In genomic region chr2:191688934-191689695, GRCh38 we compare ENCODE assay signal across 10 cellular contexts. TPM values are rescaled to one million over a fixed set of nuclear protein-coding genes. Genes with fewer than 3 reads are reported as not detected.
A peak's percentile ranks its signal among the peaks of the same experiment; 100 is the strongest.
DNase-seq lines count a peak whose midpoint lies in the region; ATAC-seq and TF ChIP-seq lines count a peak whose summit lies in the region.
"Had no signal": no experiment of that assay in that cellular context is flagged by ENCODE, and none has a peak within 500 bp of the region (broad histone marks: within the 10 kb centered on the region; RNA-seq: fewer than 3 reads in every experiment).

No MANE protein-coding gene starts in this region.

- no peak for DNase-seq in activated CD4-positive, alpha-beta T cell treated with anti-CD3 and anti-CD28 coated beads for 36 hours
- DNase-seq in activated CD4-positive, alpha-beta T cell treated with anti-CD3 and anti-CD28 coated beads for 4 hours: no peak
- no peak for DNase-seq in T-cell
- peak; percentile 79 to 91 for DNase-seq in foreskin keratinocyte
- DNase-seq in NOMO-1 treated with dmso at 0.1 percent for 144 hours (lab: John Stamatoyannopoulos, UW; ENCODE audit: unreplicated experiment): no peak
- no peak for DNase-seq in NCI-H1105 treated with DMSO at 0.1 percent for 48 hours (lab: John Stamatoyannopoulos, UW)
- DNase-seq: midbrain; stimulated activated CD8-positive, alpha-beta memory T cell treated with anti-CD3 and anti-CD28 coated beads, Interleukin-4, amount 100 ng/mL, for 48 hours had no signal

- no peaks in the 10 kb centered on the region for H3K27me3 Mint-ChIP-seq in activated CD4-positive, alpha-beta T cell treated with anti-CD3 and anti-CD28 coated beads for 36 hours
- H3K27me3 Mint-ChIP-seq in T-cell: no peaks in the 10 kb centered on the region
- H3K27me3 Mint-ChIP-seq in stimulated activated memory B cell treated with anti-CD40 and anti-IgM and Interleukin-4, amounts not matched to agents 10 μg/mL and 1 μg/mL and 100 μg/mL, for 72 hours: no peaks in the 10 kb centered on the region

- no peak overlapping the region for H3K4me3 Mint-ChIP-seq in activated CD4-positive, alpha-beta T cell treated with anti-CD3 and anti-CD28 coated beads for 36 hours
- H3K4me3 Mint-ChIP-seq in T-cell: no peak overlapping the region
- H3K4me3 Mint-ChIP-seq in stimulated activated memory B cell treated with anti-CD40 and anti-IgM and Interleukin-4, amounts not matched to agents 10 μg/mL and 1 μg/mL and 100 μg/mL, for 72 hours: no peak overlapping the region

- peak overlapping the region; percentile 40 for H3K27ac ChIP-seq in foreskin keratinocyte

- POLR2A ChIA-PET in activated CD4-positive, alpha-beta T cell treated with anti-CD3 and anti-CD28 coated beads for 36 hours (lab: Charles Lee): interaction anchor here (1.0 to 1.5 kb wide), 3 partner anchors 9 to 13 kb away, joined by 4 to 13 read pairs (median 6); partner anchors contain the start of gene NABP1
- POLR2A ChIA-PET in T-cell (lab: Charles Lee): interaction anchor here (0.7 to 1.4 kb wide), 4 partner anchors 12 to 75 kb away, joined by 3 to 8 read pairs (median 4); no protein-coding TSS in a partner anchor

- H3K27ac Mint-ChIP-seq in activated CD4-positive, alpha-beta T cell treated with anti-CD3 and anti-CD28 coated beads for 36 hours: peak overlapping the region; percentile 89
- peak overlapping the region; percentile 75 to 83 for H3K27ac Mint-ChIP-seq in T-cell
- peak overlapping the region; percentile 69 for H3K27ac Mint-ChIP-seq in stimulated activated memory B cell treated with anti-CD40 and anti-IgM and Interleukin-4, amounts not matched to agents 10 μg/mL and 1 μg/mL and 100 μg/mL, for 72 hours

- CTCF ChIA-PET in activated CD4-positive, alpha-beta T cell treated with anti-CD3 and anti-CD28 coated beads for 36 hours (lab: Charles Lee): interaction anchor here (0.8 to 1.9 kb wide), 8 partner anchors 16 to 474 kb away, joined by 3 to 9 read pairs (median 3); no protein-coding TSS in a partner anchor
- CTCF ChIA-PET in T-cell (lab: Charles Lee): interaction anchor here (0.6 to 2.5 kb wide), 8 partner anchors 9 to 473 kb away, joined by 3 to 14 read pairs (median 4); no protein-coding TSS in a partner anchor

- peak; percentile 60 for ATAC-seq in activated CD4-positive, alpha-beta T cell treated with anti-CD3 and anti-CD28 coated beads for 36 hours
- no peak for ATAC-seq in T-cell (replicated peaks in 1 of 4)
- peak; percentile 97 for ATAC-seq in foreskin keratinocyte
- no peak for ATAC-seq in stimulated activated memory B cell treated with anti-CD40 and anti-IgM and Interleukin-4, amounts not matched to agents 10 μg/mL and 1 μg/mL and 100 μg/mL, for 72 hours
- no peak for ATAC-seq in GM21737 (IDR thresholded peaks at IDR 0.05; ENCODE audit: unreplicated experiment)

- peaks cover 48% of the 10 kb centered on the region for H3K36me3 Mint-ChIP-seq in activated CD4-positive, alpha-beta T cell treated with anti-CD3 and anti-CD28 coated beads for 36 hours (ENCODE audit: low read depth)
- peaks cover 34% of the 10 kb centered on the region for H3K36me3 Mint-ChIP-seq in T-cell
- peaks cover 32% of the 10 kb centered on the region for H3K36me3 Mint-ChIP-seq in stimulated activated memory B cell treated with anti-CD40 and anti-IgM and Interleukin-4, amounts not matched to agents 10 μg/mL and 1 μg/mL and 100 μg/mL, for 72 hours

- intact Hi-C loops in activated CD4-positive, alpha-beta T cell treated with anti-CD3 and anti-CD28 coated beads for 36 hours (cut with DNase I, micrococcal nuclease): loop anchor here (1.0 to 10.0 kb wide), 3 partner anchors 10 to 494 kb away; no protein-coding TSS in a partner anchor

- TF ChIP-seq CTCF in foreskin keratinocyte (conservative IDR thresholded peaks at IDR 0.05): no peak

- H3K9me3 Mint-ChIP-seq in activated CD4-positive, alpha-beta T cell treated with anti-CD3 and anti-CD28 coated beads for 36 hours (ENCODE audit: low read depth): no peaks in the 10 kb centered on the region
- no peaks in the 10 kb centered on the region for H3K9me3 Mint-ChIP-seq in T-cell
- H3K9me3 Mint-ChIP-seq in stimulated activated memory B cell treated with anti-CD40 and anti-IgM and Interleukin-4, amounts not matched to agents 10 μg/mL and 1 μg/mL and 100 μg/mL, for 72 hours: no peaks in the 10 kb centered on the region

- no peaks in the 10 kb centered on the region for H3K27me3 ChIP-seq in foreskin keratinocyte

- peaks cover 48% of the 10 kb centered on the region for H3K4me1 ChIP-seq in foreskin keratinocyte

- peaks cover 71% of the 10 kb centered on the region for H3K4me1 Mint-ChIP-seq in activated CD4-positive, alpha-beta T cell treated with anti-CD3 and anti-CD28 coated beads for 36 hours
- peaks cover 16 to 47% (median 32%) of the 10 kb centered on the region in 3 donors for H3K4me1 Mint-ChIP-seq in T-cell
- peaks cover 50% of the 10 kb centered on the region for H3K4me1 Mint-ChIP-seq in stimulated activated memory B cell treated with anti-CD40 and anti-IgM and Interleukin-4, amounts not matched to agents 10 μg/mL and 1 μg/mL and 100 μg/mL, for 72 hours

RNA-seq across cellular contexts. Expression of gene NABP1, which starts 11.2 kb away (rescaled TPM):
- 10 to 100 TPM; 52.4 to 53.9 TPM for total RNA-seq in activated CD4-positive, alpha-beta T cell treated with anti-CD3 and anti-CD28 coated beads for 36 hours
- 10 to 100 TPM; 39.0 to 67.6 (median 51.3) TPM for total RNA-seq in T-cell
- 31.3 and 36.6 TPM in 2 replicates for total RNA-seq in foreskin keratinocyte
- polyA plus RNA-seq in foreskin keratinocyte: 12.4 and 16.8 TPM in 2 replicates

Comparison
In these comparisons a context has a peak if more than half of its experiments do, and no peak if none do; other contexts are left out.
1. ATAC-seq: peak in activated CD4-positive, alpha-beta T cell treated with anti-CD3 and anti-CD28 coated beads for 36 hours (single experiment) and foreskin keratinocyte (single experiment); none in T-cell (0 of 4), stimulated activated memory B cell treated with anti-CD40 and anti-IgM and Interleukin-4, amounts not matched to agents 10 μg/mL and 1 μg/mL and 100 μg/mL, for 72 hours (single experiment) and GM21737 (single experiment).
2. DNase-seq: peak in foreskin keratinocyte (2 of 2); none in activated CD4-positive, alpha-beta T cell treated with anti-CD3 and anti-CD28 coated beads for 36 hours (single experiment), activated CD4-positive, alpha-beta T cell treated with anti-CD3 and anti-CD28 coated beads for 4 hours (0 of 2), T-cell (0 of 34), NOMO-1 treated with dmso at 0.1 percent for 144 hours (single experiment) and NCI-H1105 treated with DMSO at 0.1 percent for 48 hours (single experiment).
3. Peak in every context shown above with its lines, with median percentiles within 50 percentile points of each other: H3K27ac Mint-ChIP-seq.